In the genomic region with DNA sequence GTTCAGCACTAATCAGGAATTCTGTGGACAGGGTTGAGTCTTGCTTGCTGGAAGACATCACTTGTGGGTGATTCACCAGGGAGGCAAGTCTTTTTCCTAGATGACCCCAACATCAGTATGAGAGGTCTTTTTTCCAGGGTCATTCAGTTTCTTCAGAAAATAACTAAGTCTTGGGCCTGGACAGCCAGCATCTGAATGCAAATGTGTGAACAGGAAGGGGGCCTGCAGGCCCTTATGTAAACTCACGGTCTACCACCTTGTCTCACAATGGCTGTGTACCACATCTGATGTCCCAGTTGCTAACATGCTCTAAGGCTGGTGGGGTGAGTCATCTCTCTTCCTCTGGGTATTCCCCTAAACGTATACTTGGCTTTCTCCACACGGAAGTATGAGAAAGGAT, we compare ENCODE assay signal across 1 cellular context.
TF ChIP-seq lines count a peak whose summit lies in the region.

No MANE protein-coding gene starts in this region.

TF ChIP-seq in GM12878, 131 proteins besides CTCF, POLR2A, EP300 and RAD21 (continued from another document and continues in another):
- TF ChIP-seq NFYA (IDR thresholded peaks at IDR 0.05; ENCODE audit: borderline replicate concordance, low read depth, low read length), result no peak
- TF ChIP-seq ZZZ3 (IDR thresholded peaks at IDR 0.05; ENCODE audit: control insufficient read depth, insufficient read length, low read depth), result no peak
- no peak for TF ChIP-seq BACH1 (IDR thresholded peaks at IDR 0.05; ENCODE audit: borderline replicate concordance)
- TF ChIP-seq IRF5 (IDR thresholded peaks at IDR 0.05; ENCODE audit: borderline replicate concordance), result no peak
- TF ChIP-seq SKIL (IDR thresholded peaks at IDR 0.05; ENCODE audit: low read depth, poor library complexity, severe bottlenecking), result peak; percentile 92
- no peak for TF ChIP-seq ZNF274 (IDR thresholded peaks at IDR 0.05; ENCODE audit: insufficient read depth, insufficient read length)
- TF ChIP-seq NRF1 (conservative IDR thresholded peaks at IDR 0.05; ENCODE audit: low read depth, low read length), result no peak
- peak; percentile 69 for TF ChIP-seq BCL3 (IDR thresholded peaks at IDR 0.05; ENCODE audit: borderline replicate concordance, insufficient read depth, low read depth, low read length, poor library complexity, severe bottlenecking)
- TF ChIP-seq, protein P1, sequence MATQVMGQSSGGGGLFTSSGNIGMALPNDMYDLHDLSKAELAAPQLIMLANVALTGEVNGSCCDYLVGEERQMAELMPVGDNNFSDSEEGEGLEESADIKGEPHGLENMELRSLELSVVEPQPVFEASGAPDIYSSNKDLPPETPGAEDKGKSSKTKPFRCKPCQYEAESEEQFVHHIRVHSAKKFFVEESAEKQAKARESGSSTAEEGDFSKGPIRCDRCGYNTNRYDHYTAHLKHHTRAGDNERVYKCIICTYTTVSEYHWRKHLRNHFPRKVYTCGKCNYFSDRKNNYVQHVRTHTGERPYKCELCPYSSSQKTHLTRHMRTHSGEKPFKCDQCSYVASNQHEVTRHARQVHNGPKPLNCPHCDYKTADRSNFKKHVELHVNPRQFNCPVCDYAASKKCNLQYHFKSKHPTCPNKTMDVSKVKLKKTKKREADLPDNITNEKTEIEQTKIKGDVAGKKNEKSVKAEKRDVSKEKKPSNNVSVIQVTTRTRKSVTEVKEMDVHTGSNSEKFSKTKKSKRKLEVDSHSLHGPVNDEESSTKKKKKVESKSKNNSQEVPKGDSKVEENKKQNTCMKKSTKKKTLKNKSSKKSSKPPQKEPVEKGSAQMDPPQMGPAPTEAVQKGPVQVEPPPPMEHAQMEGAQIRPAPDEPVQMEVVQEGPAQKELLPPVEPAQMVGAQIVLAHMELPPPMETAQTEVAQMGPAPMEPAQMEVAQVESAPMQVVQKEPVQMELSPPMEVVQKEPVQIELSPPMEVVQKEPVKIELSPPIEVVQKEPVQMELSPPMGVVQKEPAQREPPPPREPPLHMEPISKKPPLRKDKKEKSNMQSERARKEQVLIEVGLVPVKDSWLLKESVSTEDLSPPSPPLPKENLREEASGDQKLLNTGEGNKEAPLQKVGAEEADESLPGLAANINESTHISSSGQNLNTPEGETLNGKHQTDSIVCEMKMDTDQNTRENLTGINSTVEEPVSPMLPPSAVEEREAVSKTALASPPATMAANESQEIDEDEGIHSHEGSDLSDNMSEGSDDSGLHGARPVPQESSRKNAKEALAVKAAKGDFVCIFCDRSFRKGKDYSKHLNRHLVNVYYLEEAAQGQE (IDR thresholded peaks at IDR 0.05; ENCODE audit: low read depth, low read length), result no peak
- TF ChIP-seq YBX1 (IDR thresholded peaks at IDR 0.05), result no peak
- TF ChIP-seq, protein P2, sequence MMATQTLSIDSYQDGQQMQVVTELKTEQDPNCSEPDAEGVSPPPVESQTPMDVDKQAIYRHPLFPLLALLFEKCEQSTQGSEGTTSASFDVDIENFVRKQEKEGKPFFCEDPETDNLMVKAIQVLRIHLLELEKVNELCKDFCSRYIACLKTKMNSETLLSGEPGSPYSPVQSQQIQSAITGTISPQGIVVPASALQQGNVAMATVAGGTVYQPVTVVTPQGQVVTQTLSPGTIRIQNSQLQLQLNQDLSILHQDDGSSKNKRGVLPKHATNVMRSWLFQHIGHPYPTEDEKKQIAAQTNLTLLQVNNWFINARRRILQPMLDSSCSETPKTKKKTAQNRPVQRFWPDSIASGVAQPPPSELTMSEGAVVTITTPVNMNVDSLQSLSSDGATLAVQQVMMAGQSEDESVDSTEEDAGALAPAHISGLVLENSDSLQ (IDR thresholded peaks at IDR 0.05), result no peak
- TF ChIP-seq SUPT20H (IDR thresholded peaks at IDR 0.05; ENCODE audit: borderline replicate concordance, control insufficient read depth, low read depth, low read length), result no peak
- TF ChIP-seq MYB (IDR thresholded peaks at IDR 0.05; ENCODE audit: borderline replicate concordance, low read depth, low read length), result no peak
- TF ChIP-seq BHLHE40 (IDR thresholded peaks at IDR 0.05; ENCODE audit: borderline replicate concordance in 1 of 2, low read depth in 2 of 2, low read length in 1 of 2), result peak; percentile 30 to 70; a peak in 2 of 4 replicates
- no peak for TF ChIP-seq ZNF207 (IDR thresholded peaks at IDR 0.05; ENCODE audit: borderline replicate concordance)
- TF ChIP-seq ZSCAN29 (IDR thresholded peaks at IDR 0.05), result no peak
- peak; percentile 28; the same call in 1 of the 2 replicates for TF ChIP-seq SPI1 (IDR thresholded peaks at IDR 0.05; ENCODE audit: borderline replicate concordance, insufficient read depth, low read depth, low read length)
- TF ChIP-seq HCFC1 (IDR thresholded peaks at IDR 0.05; ENCODE audit: low read length), result no peak
- TF ChIP-seq MXI1 (IDR thresholded peaks at IDR 0.05; ENCODE audit: low read depth, low read length), result no peak
- no peak for TF ChIP-seq HDAC6 (IDR thresholded peaks at IDR 0.05; ENCODE audit: unreplicated experiment)
- no peak for TF ChIP-seq ZNF384 (IDR thresholded peaks at IDR 0.05; ENCODE audit: borderline replicate concordance, low read depth, low read length)
- TF ChIP-seq, protein P3, sequence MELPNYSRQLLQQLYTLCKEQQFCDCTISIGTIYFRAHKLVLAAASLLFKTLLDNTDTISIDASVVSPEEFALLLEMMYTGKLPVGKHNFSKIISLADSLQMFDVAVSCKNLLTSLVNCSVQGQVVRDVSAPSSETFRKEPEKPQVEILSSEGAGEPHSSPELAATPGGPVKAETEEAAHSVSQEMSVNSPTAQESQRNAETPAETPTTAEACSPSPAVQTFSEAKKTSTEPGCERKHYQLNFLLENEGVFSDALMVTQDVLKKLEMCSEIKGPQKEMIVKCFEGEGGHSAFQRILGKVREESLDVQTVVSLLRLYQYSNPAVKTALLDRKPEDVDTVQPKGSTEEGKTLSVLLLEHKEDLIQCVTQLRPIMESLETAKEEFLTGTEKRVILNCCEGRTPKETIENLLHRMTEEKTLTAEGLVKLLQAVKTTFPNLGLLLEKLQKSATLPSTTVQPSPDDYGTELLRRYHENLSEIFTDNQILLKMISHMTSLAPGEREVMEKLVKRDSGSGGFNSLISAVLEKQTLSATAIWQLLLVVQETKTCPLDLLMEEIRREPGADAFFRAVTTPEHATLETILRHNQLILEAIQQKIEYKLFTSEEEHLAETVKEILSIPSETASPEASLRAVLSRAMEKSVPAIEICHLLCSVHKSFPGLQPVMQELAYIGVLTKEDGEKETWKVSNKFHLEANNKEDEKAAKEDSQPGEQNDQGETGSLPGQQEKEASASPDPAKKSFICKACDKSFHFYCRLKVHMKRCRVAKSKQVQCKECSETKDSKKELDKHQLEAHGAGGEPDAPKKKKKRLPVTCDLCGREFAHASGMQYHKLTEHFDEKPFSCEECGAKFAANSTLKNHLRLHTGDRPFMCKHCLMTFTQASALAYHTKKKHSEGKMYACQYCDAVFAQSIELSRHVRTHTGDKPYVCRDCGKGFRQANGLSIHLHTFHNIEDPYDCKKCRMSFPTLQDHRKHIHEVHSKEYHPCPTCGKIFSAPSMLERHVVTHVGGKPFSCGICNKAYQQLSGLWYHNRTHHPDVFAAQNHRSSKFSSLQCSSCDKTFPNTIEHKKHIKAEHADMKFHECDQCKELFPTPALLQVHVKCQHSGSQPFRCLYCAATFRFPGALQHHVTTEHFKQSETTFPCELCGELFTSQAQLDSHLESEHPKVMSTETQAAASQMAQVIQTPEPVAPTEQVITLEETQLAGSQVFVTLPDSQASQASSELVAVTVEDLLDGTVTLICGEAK (IDR thresholded peaks at IDR 0.05; ENCODE audit: borderline replicate concordance), result no peak
- peak; percentile 82 for TF ChIP-seq RUNX3 (IDR thresholded peaks at IDR 0.05; ENCODE audit: low read length)
- TF ChIP-seq PBX3 (IDR thresholded peaks at IDR 0.05; ENCODE audit: insufficient replicate concordance, low read depth, low read length), result no peak
- no peak for TF ChIP-seq GATAD2B (conservative IDR thresholded peaks at IDR 0.05; ENCODE audit: low read depth)
- TF ChIP-seq EED (IDR thresholded peaks at IDR 0.05; ENCODE audit: low read depth), result peak; percentile 79
- peak; percentile 82 for TF ChIP-seq FOXM1 (IDR thresholded peaks at IDR 0.05; ENCODE audit: low read depth, low read length)
- TF ChIP-seq TCF7 (IDR thresholded peaks at IDR 0.05; ENCODE audit: borderline replicate concordance), result no peak; the same call in 1 of the 2 replicates
- peak; percentile 34; the same call in 1 of the 2 replicates for TF ChIP-seq TAF1 (IDR thresholded peaks at IDR 0.05; ENCODE audit: borderline replicate concordance, low read depth, low read length)
- no peak for TF ChIP-seq TCF3 (IDR thresholded peaks at IDR 0.05; ENCODE audit: borderline replicate concordance, insufficient read depth, low read depth, low read length)
- peak; percentile 75 for TF ChIP-seq JUND (IDR thresholded peaks at IDR 0.05; ENCODE audit: low read depth, low read length)
- 0 out of 2 replicates have a peak, but pooled peaks have one; percentile 84 for TF ChIP-seq PAX8 (IDR thresholded peaks at IDR 0.05)
- peak; percentile 58; the same call in 1 of the 2 replicates for TF ChIP-seq TCF12 (IDR thresholded peaks at IDR 0.05; ENCODE audit: low read depth, low read length)
- TF ChIP-seq, protein P4, sequence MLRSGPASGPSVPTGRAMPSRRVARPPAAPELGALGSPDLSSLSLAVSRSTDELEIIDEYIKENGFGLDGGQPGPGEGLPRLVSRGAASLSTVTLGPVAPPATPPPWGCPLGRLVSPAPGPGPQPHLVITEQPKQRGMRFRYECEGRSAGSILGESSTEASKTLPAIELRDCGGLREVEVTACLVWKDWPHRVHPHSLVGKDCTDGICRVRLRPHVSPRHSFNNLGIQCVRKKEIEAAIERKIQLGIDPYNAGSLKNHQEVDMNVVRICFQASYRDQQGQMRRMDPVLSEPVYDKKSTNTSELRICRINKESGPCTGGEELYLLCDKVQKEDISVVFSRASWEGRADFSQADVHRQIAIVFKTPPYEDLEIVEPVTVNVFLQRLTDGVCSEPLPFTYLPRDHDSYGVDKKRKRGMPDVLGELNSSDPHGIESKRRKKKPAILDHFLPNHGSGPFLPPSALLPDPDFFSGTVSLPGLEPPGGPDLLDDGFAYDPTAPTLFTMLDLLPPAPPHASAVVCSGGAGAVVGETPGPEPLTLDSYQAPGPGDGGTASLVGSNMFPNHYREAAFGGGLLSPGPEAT (IDR thresholded peaks at IDR 0.05; ENCODE audit: low read depth), result peak; percentile 46; the same call in 1 of the 2 replicates
- peak; percentile 69; the same call in 1 of the 2 replicates for TF ChIP-seq ATF7 (IDR thresholded peaks at IDR 0.05; ENCODE audit: low read depth)
- no peak for TF ChIP-seq LARP7 (IDR thresholded peaks at IDR 0.05)
- TF ChIP-seq NR2C2 (IDR thresholded peaks at IDR 0.05; ENCODE audit: borderline replicate concordance, control insufficient read depth, insufficient read length, low read depth), result no peak
- TF ChIP-seq SIN3A (IDR thresholded peaks at IDR 0.05; ENCODE audit: low read depth, low read length), result no peak
- no peak for TF ChIP-seq ZBTB33 (IDR thresholded peaks at IDR 0.05)
- TF ChIP-seq RCOR1 (conservative IDR thresholded peaks at IDR 0.05; ENCODE audit: low read depth, low read length), result 0 out of 2 replicates have a peak, but pooled peaks have one; percentile 39
- TF ChIP-seq DPF2 (IDR thresholded peaks at IDR 0.05), result peak; percentile 62; the same call in 1 of the 2 replicates
